21 cellular contexts compared by ENCODE assay signal in the genomic region with DNA sequence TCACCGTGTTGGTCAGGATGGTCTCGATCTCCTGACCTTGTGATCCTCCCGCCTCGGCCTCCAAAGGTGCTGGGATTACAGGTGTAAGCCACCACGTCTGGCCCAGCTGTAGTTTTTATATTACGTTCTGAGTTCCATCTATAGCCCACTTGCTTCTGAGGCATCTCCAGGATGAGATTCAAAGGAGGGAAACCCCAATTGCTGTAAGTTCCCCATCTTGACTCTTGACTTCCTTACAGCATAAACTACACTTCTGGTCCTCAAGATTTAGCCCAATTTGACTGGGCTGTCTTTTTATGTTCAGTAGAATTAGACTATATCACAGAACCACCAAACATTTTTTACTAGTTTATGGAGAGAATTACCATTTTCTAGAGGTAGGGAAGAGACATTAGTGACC. TPM values are rescaled to one million over a fixed set of nuclear protein-coding genes. Genes with fewer than 3 reads are reported as not detected.
A peak's percentile ranks its signal among the peaks of the same experiment; 100 is the strongest.
DNase-seq lines count a peak whose midpoint lies in the region; ATAC-seq and TF ChIP-seq lines count a peak whose summit lies in the region.
"Had no signal": no experiment of that assay in that cellular context is flagged by ENCODE, and none has a peak within 500 bp of the region (broad histone marks: within the 10 kb centered on the region; RNA-seq: fewer than 3 reads in every experiment).

No MANE protein-coding gene starts in this region.

- CTCF ChIA-PET in activated CD4-positive, alpha-beta T cell treated with anti-CD3 and anti-CD28 coated beads for 36 hours (lab: Charles Lee): no interaction called here
- CTCF ChIA-PET in CD4-positive, alpha-beta memory T cell (lab: Charles Lee; ENCODE audit: partially characterized antibody): interaction anchor here (0.9 to 1.4 kb wide), 2 partner anchors 10 to 71 kb away, joined by 3 to 4 read pairs; no protein-coding TSS in a partner anchor

- H3K9me3 Mint-ChIP-seq in activated CD4-positive, alpha-beta T cell treated with anti-CD3 and anti-CD28 coated beads for 36 hours (ENCODE audit: low read depth): no peaks in the 10 kb centered on the region
- no peaks in the 10 kb centered on the region for H3K9me3 Mint-ChIP-seq in activated CD4-positive, alpha-beta T cell treated with anti-CD3 and anti-CD28 coated beads, Interleukin-2, amount 10 ng/mL, durations not matched to agents 24 days and 14 days
- no peaks in the 10 kb centered on the region for H3K9me3 Mint-ChIP-seq in CD4-positive, alpha-beta memory T cell
- no peaks in the 10 kb centered on the region for H3K9me3 Mint-ChIP-seq in central memory CD8-positive, alpha-beta T cell
- no peaks in the 10 kb centered on the region for H3K9me3 Mint-ChIP-seq in natural killer cell treated with Interleukin-12 subunit alpha and Interleukin-12 subunit beta and Interleukin-15 and Interleukin-18, amount 100 ng/mL, for 72 hours
- H3K9me3 Mint-ChIP-seq: HFFc6 had no signal

- H3K4me3 ChIP-seq in CD4-positive, alpha-beta memory T cell (ENCODE audit: low read length in 2 of 2): no peak overlapping the region
- no peak overlapping the region for H3K4me3 ChIP-seq in Peyer's patch
- H3K4me3 ChIP-seq: GM12878, MG63, PC-9 had no signal

- no peak overlapping the region for H3K27ac ChIP-seq in CD4-positive, alpha-beta memory T cell (ENCODE audit: low read depth, low read length)
- no peak overlapping the region for H3K27ac ChIP-seq in Peyer's patch
- H3K27ac ChIP-seq: 22Rv1, PC-9 had no signal

- H3K9me3 ChIP-seq in CD4-positive, alpha-beta memory T cell (ENCODE audit: control insufficient read depth in 1 of 2, low read length in 2 of 2): no peaks in the 10 kb centered on the region
- H3K9me3 ChIP-seq in Peyer's patch: no peaks in the 10 kb centered on the region
- H3K9me3 ChIP-seq: BE2C, MG63 had no signal

- no peaks in the 10 kb centered on the region for H3K27me3 Mint-ChIP-seq in activated CD4-positive, alpha-beta T cell treated with anti-CD3 and anti-CD28 coated beads for 36 hours
- no peaks in the 10 kb centered on the region for H3K27me3 Mint-ChIP-seq in activated CD4-positive, alpha-beta T cell treated with anti-CD3 and anti-CD28 coated beads, Interleukin-2, amount 10 ng/mL, durations not matched to agents 24 days and 14 days
- H3K27me3 Mint-ChIP-seq in CD4-positive, alpha-beta memory T cell: no peaks in the 10 kb centered on the region
- no peaks in the 10 kb centered on the region for H3K27me3 Mint-ChIP-seq in central memory CD8-positive, alpha-beta T cell
- no peaks in the 10 kb centered on the region for H3K27me3 Mint-ChIP-seq in natural killer cell treated with Interleukin-12 subunit alpha and Interleukin-12 subunit beta and Interleukin-15 and Interleukin-18, amount 100 ng/mL, for 72 hours

- TF ChIP-seq POLR2A in Peyer's patch (IDR thresholded peaks at IDR 0.05): no peak

- no peak for DNase-seq in activated CD4-positive, alpha-beta T cell treated with anti-CD3 and anti-CD28 coated beads for 36 hours
- DNase-seq in activated CD4-positive, alpha-beta T cell treated with anti-CD3 and anti-CD28 coated beads, Interleukin-2, amount 10 ng/mL, durations not matched to agents 24 days and 14 days: no peak
- DNase-seq in CD4-positive, alpha-beta memory T cell: no peak
- no peak for DNase-seq in central memory CD8-positive, alpha-beta T cell (ENCODE audit: low spot score in 2 of 2)
- no peak for DNase-seq in natural killer cell treated with Interleukin-12 subunit alpha and Interleukin-12 subunit beta and Interleukin-15 and Interleukin-18, amount 100 ng/mL, for 72 hours (ENCODE audit: low spot score)
- DNase-seq in Peyer's patch: no peak
- no peak for DNase-seq in NCI-H1105 treated with DMSO at 0.1 percent for 48 hours (lab: John Stamatoyannopoulos, UW)
- no peak for DNase-seq in HUDEP-2 (lab: John Stamatoyannopoulos, UW; ENCODE audit: unreplicated experiment in 76 of 76)
- DNase-seq: BE2C, DMS 273 treated with DMSO at 0.1 percent for 48 hours, GDM1, GOT3, HFFc6, MG63, NCI-H1092 treated with DMSO at 0.1 percent for 48 hours, NCI-H1694, NCI-H510A treated with DMSO at 0.1 percent for 48 hours, NCI-H82, PC-9 had no signal

- H3K4me3 Mint-ChIP-seq in activated CD4-positive, alpha-beta T cell treated with anti-CD3 and anti-CD28 coated beads for 36 hours: no peak overlapping the region
- no peak overlapping the region for H3K4me3 Mint-ChIP-seq in activated CD4-positive, alpha-beta T cell treated with anti-CD3 and anti-CD28 coated beads, Interleukin-2, amount 10 ng/mL, durations not matched to agents 24 days and 14 days
- no peak overlapping the region for H3K4me3 Mint-ChIP-seq in CD4-positive, alpha-beta memory T cell
- no peak overlapping the region for H3K4me3 Mint-ChIP-seq in central memory CD8-positive, alpha-beta T cell
- no peak overlapping the region for H3K4me3 Mint-ChIP-seq in natural killer cell treated with Interleukin-12 subunit alpha and Interleukin-12 subunit beta and Interleukin-15 and Interleukin-18, amount 100 ng/mL, for 72 hours
- H3K4me3 Mint-ChIP-seq: HFFc6 had no signal

- POLR2A ChIA-PET in activated CD4-positive, alpha-beta T cell treated with anti-CD3 and anti-CD28 coated beads for 36 hours (lab: Charles Lee): no interaction called here
- POLR2A ChIA-PET in CD4-positive, alpha-beta memory T cell (lab: Charles Lee; ENCODE audit: partially characterized antibody): interaction anchor here (0.9 to 1.3 kb wide), 3 partner anchors 45 to 70 kb away, joined by 3 read pairs; partner anchors contain the start of gene MYO1G

- ATAC-seq in activated CD4-positive, alpha-beta T cell treated with anti-CD3 and anti-CD28 coated beads for 36 hours: no peak
- ATAC-seq in central memory CD8-positive, alpha-beta T cell (replicated peaks; ENCODE audit: extremely low read depth, poor library complexity, severe bottlenecking): no peak
- ATAC-seq in natural killer cell treated with Interleukin-12 subunit alpha and Interleukin-12 subunit beta and Interleukin-15 and Interleukin-18, amount 100 ng/mL, for 72 hours: no peak
- ATAC-seq: GM12878 had no signal

- H3K27ac Mint-ChIP-seq in activated CD4-positive, alpha-beta T cell treated with anti-CD3 and anti-CD28 coated beads for 36 hours: peak overlapping the region; percentile 39
- H3K27ac Mint-ChIP-seq in activated CD4-positive, alpha-beta T cell treated with anti-CD3 and anti-CD28 coated beads, Interleukin-2, amount 10 ng/mL, durations not matched to agents 24 days and 14 days: no peak overlapping the region
- H3K27ac Mint-ChIP-seq in CD4-positive, alpha-beta memory T cell: peak overlapping the region in 6 of 7 donors; percentile 31 to 75 (median 70)
- peak overlapping the region; percentile 87 for H3K27ac Mint-ChIP-seq in central memory CD8-positive, alpha-beta T cell (ENCODE audit: low read depth)
- peak overlapping the region; percentile 40 to 85 for H3K27ac Mint-ChIP-seq in natural killer cell treated with Interleukin-12 subunit alpha and Interleukin-12 subunit beta and Interleukin-15 and Interleukin-18, amount 100 ng/mL, for 72 hours
- H3K27ac Mint-ChIP-seq: HFFc6 had no signal

- no peak for TF ChIP-seq CTCF in Peyer's patch (IDR thresholded peaks at IDR 0.05)

- H3K4me1 ChIP-seq in CD4-positive, alpha-beta memory T cell (ENCODE audit: insufficient read depth, low read length): peaks cover 11% of the 10 kb centered on the region
- no peaks in the 10 kb centered on the region for H3K4me1 ChIP-seq in Peyer's patch
- H3K4me1 ChIP-seq: BE2C had no signal

- peaks cover 56% of the 10 kb centered on the region for H3K36me3 Mint-ChIP-seq in activated CD4-positive, alpha-beta T cell treated with anti-CD3 and anti-CD28 coated beads for 36 hours (ENCODE audit: low read depth)
- H3K36me3 Mint-ChIP-seq in activated CD4-positive, alpha-beta T cell treated with anti-CD3 and anti-CD28 coated beads, Interleukin-2, amount 10 ng/mL, durations not matched to agents 24 days and 14 days (ENCODE audit: low read depth): peaks cover 58% of the 10 kb centered on the region
- peaks cover 61 to 76% of the 10 kb centered on the region in 2 donors for H3K36me3 Mint-ChIP-seq in CD4-positive, alpha-beta memory T cell
- peaks cover 72% of the 10 kb centered on the region for H3K36me3 Mint-ChIP-seq in central memory CD8-positive, alpha-beta T cell (ENCODE audit: insufficient read depth)
- peaks cover 28% of the 10 kb centered on the region for H3K36me3 Mint-ChIP-seq in natural killer cell treated with Interleukin-12 subunit alpha and Interleukin-12 subunit beta and Interleukin-15 and Interleukin-18, amount 100 ng/mL, for 72 hours

- H3K4me1 Mint-ChIP-seq in activated CD4-positive, alpha-beta T cell treated with anti-CD3 and anti-CD28 coated beads for 36 hours: peaks cover 46% of the 10 kb centered on the region
- peaks cover 23% of the 10 kb centered on the region for H3K4me1 Mint-ChIP-seq in activated CD4-positive, alpha-beta T cell treated with anti-CD3 and anti-CD28 coated beads, Interleukin-2, amount 10 ng/mL, durations not matched to agents 24 days and 14 days
- peaks cover 24 to 60% (median 35%) of the 10 kb centered on the region in 4 donors for H3K4me1 Mint-ChIP-seq in CD4-positive, alpha-beta memory T cell
- peaks cover 52% of the 10 kb centered on the region for H3K4me1 Mint-ChIP-seq in central memory CD8-positive, alpha-beta T cell
- H3K4me1 Mint-ChIP-seq in natural killer cell treated with Interleukin-12 subunit alpha and Interleukin-12 subunit beta and Interleukin-15 and Interleukin-18, amount 100 ng/mL, for 72 hours (ENCODE audit: low read depth in 2 of 2): peaks cover 21 to 37% of the 10 kb centered on the region in 2 donors

- no peaks in the 10 kb centered on the region for H3K27me3 ChIP-seq in CD4-positive, alpha-beta memory T cell (ENCODE audit: insufficient read depth, low read length)
- H3K27me3 ChIP-seq in Peyer's patch: no peaks in the 10 kb centered on the region
- H3K27me3 ChIP-seq: BE2C, MG63 had no signal

- intact Hi-C loops in activated CD4-positive, alpha-beta T cell treated with anti-CD3 and anti-CD28 coated beads for 36 hours (cut with DNase I, micrococcal nuclease): no loop called here
- intact Hi-C loops in activated CD4-positive, alpha-beta T cell treated with anti-CD3 and anti-CD28 coated beads, Interleukin-2, amount 10 ng/mL, durations not matched to agents 24 days and 14 days (cut with micrococcal nuclease): loop anchor here (2.0 kb wide), 1 partner anchor 16 kb away; no protein-coding TSS in a partner anchor
- intact Hi-C loops in CD4-positive, alpha-beta memory T cell (cut with micrococcal nuclease): no loop called here

- peaks cover 56% of the 10 kb centered on the region for H3K36me3 ChIP-seq in CD4-positive, alpha-beta memory T cell (ENCODE audit: insufficient read depth, low read length)
- peaks cover 0 to 53% (median 0%) of the 10 kb centered on the region in 3 donors for H3K36me3 ChIP-seq in Peyer's patch

RNA-seq across cellular contexts. Expression of gene CCM2, which starts 44.3 kb away (rescaled TPM):
- 10 to 100 TPM; 70.1 to 80.1 TPM for total RNA-seq in activated CD4-positive, alpha-beta T cell treated with anti-CD3 and anti-CD28 coated beads for 36 hours
- total RNA-seq in activated CD4-positive, alpha-beta T cell treated with anti-CD3 and anti-CD28 coated beads, Interleukin-2, amount 10 ng/mL, durations not matched to agents 24 days and 14 days: 59.2 and 63.1 TPM in 2 replicates
- 100 to 1,000 TPM; 192 to 200 TPM for total RNA-seq in CD4-positive, alpha-beta memory T cell
- polyA plus RNA-seq in CD4-positive, alpha-beta memory T cell: 10 to 100 TPM; 82.1 to 91.9 TPM
- 10 to 100 TPM; 59.2 to 68.4 TPM for total RNA-seq in natural killer cell treated with Interleukin-12 subunit alpha and Interleukin-12 subunit beta and Interleukin-15 and Interleukin-18, amount 100 ng/mL, for 72 hours
- total RNA-seq in Peyer's patch: 10 to 100 TPM; 23.3 to 49.5 (median 32.5) TPM

RNA-seq across cellular contexts. Expression of gene NACAD, which starts 44.4 kb away (rescaled TPM):
- total RNA-seq in activated CD4-positive, alpha-beta T cell treated with anti-CD3 and anti-CD28 coated beads for 36 hours: under 1 TPM; 0.14 to 0.21 TPM
- total RNA-seq in activated CD4-positive, alpha-beta T cell treated with anti-CD3 and anti-CD28 coated beads, Interleukin-2, amount 10 ng/mL, durations not matched to agents 24 days and 14 days: 0.09 and 0.31 TPM in 2 replicates
- not detected for total RNA-seq in CD4-positive, alpha-beta memory T cell
- polyA plus RNA-seq in CD4-positive, alpha-beta memory T cell: not detected
- 1 to 10 TPM; 1.1 to 1.9 TPM for total RNA-seq in natural killer cell treated with Interleukin-12 subunit alpha and Interleukin-12 subunit beta and Interleukin-15 and Interleukin-18, amount 100 ng/mL, for 72 hours
- total RNA-seq in Peyer's patch: 10 to 100 TPM in 1 of 4 donors, 1 to 10 TPM in 2, not detected in 1; 1.5 to 13.6 (median 5.0) TPM
- total RNA-seq: GM12878 had no signal
- polyA plus RNA-seq: GM12878 had no signal
